1 cellular context compared by ENCODE assay signal in the genomic region with DNA sequence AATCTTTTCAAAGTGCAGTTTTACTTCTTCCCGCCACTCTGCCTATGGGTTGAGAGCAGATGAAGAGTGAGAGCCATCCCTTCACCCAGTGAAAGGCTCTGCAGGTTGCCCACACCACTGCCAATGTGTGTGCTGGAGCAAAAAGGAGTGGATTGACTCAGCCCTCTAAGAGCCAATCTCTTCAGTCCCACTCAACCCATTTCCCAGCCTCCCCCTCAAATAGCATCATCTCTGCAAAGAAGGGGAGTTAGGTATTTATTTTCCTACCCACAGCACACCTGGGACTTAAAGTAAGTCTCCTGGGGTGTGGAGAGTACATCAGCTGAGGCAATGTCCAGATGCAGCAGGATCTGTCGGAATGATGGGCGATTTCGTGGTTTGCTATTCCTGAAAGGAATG.
TF ChIP-seq lines count a peak whose summit lies in the region.

No MANE protein-coding gene starts in this region.

TF ChIP-seq in GM12878, 131 proteins besides CTCF, POLR2A, EP300 and RAD21 (continued from another document):
- TF ChIP-seq, protein P1, sequence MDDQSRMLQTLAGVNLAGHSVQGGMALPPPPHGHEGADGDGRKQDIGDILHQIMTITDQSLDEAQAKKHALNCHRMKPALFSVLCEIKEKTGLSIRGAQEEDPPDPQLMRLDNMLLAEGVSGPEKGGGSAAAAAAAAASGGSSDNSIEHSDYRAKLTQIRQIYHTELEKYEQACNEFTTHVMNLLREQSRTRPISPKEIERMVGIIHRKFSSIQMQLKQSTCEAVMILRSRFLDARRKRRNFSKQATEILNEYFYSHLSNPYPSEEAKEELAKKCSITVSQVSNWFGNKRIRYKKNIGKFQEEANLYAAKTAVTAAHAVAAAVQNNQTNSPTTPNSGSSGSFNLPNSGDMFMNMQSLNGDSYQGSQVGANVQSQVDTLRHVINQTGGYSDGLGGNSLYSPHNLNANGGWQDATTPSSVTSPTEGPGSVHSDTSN (IDR thresholded peaks at IDR 0.05; ENCODE audit: insufficient replicate concordance, low read depth, low read length), result no peak
- no peak for TF ChIP-seq SRF (IDR thresholded peaks at IDR 0.05; ENCODE audit: low read depth in 2 of 2, low read length in 2 of 2)
- TF ChIP-seq NBN (IDR thresholded peaks at IDR 0.05), result no peak
- TF ChIP-seq, protein P2, sequence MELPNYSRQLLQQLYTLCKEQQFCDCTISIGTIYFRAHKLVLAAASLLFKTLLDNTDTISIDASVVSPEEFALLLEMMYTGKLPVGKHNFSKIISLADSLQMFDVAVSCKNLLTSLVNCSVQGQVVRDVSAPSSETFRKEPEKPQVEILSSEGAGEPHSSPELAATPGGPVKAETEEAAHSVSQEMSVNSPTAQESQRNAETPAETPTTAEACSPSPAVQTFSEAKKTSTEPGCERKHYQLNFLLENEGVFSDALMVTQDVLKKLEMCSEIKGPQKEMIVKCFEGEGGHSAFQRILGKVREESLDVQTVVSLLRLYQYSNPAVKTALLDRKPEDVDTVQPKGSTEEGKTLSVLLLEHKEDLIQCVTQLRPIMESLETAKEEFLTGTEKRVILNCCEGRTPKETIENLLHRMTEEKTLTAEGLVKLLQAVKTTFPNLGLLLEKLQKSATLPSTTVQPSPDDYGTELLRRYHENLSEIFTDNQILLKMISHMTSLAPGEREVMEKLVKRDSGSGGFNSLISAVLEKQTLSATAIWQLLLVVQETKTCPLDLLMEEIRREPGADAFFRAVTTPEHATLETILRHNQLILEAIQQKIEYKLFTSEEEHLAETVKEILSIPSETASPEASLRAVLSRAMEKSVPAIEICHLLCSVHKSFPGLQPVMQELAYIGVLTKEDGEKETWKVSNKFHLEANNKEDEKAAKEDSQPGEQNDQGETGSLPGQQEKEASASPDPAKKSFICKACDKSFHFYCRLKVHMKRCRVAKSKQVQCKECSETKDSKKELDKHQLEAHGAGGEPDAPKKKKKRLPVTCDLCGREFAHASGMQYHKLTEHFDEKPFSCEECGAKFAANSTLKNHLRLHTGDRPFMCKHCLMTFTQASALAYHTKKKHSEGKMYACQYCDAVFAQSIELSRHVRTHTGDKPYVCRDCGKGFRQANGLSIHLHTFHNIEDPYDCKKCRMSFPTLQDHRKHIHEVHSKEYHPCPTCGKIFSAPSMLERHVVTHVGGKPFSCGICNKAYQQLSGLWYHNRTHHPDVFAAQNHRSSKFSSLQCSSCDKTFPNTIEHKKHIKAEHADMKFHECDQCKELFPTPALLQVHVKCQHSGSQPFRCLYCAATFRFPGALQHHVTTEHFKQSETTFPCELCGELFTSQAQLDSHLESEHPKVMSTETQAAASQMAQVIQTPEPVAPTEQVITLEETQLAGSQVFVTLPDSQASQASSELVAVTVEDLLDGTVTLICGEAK (IDR thresholded peaks at IDR 0.05; ENCODE audit: borderline replicate concordance), result no peak
- TF ChIP-seq ZNF384 (IDR thresholded peaks at IDR 0.05; ENCODE audit: borderline replicate concordance, low read depth, low read length), result no peak
- no peak for TF ChIP-seq SREBF1 (IDR thresholded peaks at IDR 0.05; ENCODE audit: low read length)
- TF ChIP-seq, protein P3, sequence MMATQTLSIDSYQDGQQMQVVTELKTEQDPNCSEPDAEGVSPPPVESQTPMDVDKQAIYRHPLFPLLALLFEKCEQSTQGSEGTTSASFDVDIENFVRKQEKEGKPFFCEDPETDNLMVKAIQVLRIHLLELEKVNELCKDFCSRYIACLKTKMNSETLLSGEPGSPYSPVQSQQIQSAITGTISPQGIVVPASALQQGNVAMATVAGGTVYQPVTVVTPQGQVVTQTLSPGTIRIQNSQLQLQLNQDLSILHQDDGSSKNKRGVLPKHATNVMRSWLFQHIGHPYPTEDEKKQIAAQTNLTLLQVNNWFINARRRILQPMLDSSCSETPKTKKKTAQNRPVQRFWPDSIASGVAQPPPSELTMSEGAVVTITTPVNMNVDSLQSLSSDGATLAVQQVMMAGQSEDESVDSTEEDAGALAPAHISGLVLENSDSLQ (IDR thresholded peaks at IDR 0.05), result no peak
- TF ChIP-seq, protein P4, sequence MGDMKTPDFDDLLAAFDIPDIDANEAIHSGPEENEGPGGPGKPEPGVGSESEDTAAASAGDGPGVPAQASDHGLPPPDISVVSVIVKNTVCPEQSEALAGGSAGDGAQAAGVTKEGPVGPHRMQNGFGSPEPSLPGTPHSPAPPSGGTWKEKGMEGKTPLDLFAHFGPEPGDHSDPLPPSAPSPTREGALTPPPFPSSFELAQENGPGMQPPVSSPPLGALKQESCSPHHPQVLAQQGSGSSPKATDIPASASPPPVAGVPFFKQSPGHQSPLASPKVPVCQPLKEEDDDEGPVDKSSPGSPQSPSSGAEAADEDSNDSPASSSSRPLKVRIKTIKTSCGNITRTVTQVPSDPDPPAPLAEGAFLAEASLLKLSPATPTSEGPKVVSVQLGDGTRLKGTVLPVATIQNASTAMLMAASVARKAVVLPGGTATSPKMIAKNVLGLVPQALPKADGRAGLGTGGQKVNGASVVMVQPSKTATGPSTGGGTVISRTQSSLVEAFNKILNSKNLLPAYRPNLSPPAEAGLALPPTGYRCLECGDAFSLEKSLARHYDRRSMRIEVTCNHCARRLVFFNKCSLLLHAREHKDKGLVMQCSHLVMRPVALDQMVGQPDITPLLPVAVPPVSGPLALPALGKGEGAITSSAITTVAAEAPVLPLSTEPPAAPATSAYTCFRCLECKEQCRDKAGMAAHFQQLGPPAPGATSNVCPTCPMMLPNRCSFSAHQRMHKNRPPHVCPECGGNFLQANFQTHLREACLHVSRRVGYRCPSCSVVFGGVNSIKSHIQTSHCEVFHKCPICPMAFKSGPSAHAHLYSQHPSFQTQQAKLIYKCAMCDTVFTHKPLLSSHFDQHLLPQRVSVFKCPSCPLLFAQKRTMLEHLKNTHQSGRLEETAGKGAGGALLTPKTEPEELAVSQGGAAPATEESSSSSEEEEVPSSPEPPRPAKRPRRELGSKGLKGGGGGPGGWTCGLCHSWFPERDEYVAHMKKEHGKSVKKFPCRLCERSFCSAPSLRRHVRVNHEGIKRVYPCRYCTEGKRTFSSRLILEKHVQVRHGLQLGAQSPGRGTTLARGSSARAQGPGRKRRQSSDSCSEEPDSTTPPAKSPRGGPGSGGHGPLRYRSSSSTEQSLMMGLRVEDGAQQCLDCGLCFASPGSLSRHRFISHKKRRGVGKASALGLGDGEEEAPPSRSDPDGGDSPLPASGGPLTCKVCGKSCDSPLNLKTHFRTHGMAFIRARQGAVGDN (IDR thresholded peaks at IDR 0.05), result no peak
- no peak for TF ChIP-seq DPF2 (IDR thresholded peaks at IDR 0.05)
- TF ChIP-seq ZNF207 (IDR thresholded peaks at IDR 0.05; ENCODE audit: borderline replicate concordance), result no peak
- TF ChIP-seq HCFC1 (IDR thresholded peaks at IDR 0.05; ENCODE audit: low read length), result no peak
- no peak for TF ChIP-seq TBL1XR1 (IDR thresholded peaks at IDR 0.05; ENCODE audit: low read depth, low read length)
- TF ChIP-seq, protein P5, sequence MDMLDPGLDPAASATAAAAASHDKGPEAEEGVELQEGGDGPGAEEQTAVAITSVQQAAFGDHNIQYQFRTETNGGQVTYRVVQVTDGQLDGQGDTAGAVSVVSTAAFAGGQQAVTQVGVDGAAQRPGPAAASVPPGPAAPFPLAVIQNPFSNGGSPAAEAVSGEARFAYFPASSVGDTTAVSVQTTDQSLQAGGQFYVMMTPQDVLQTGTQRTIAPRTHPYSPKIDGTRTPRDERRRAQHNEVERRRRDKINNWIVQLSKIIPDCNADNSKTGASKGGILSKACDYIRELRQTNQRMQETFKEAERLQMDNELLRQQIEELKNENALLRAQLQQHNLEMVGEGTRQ (IDR thresholded peaks at IDR 0.05; ENCODE audit: borderline replicate concordance, low read depth, low read length), result no peak
- TF ChIP-seq MEF2A (IDR thresholded peaks at IDR 0.05; ENCODE audit: insufficient read depth, low read depth, low read length), result no peak
- TF ChIP-seq, protein P6, sequence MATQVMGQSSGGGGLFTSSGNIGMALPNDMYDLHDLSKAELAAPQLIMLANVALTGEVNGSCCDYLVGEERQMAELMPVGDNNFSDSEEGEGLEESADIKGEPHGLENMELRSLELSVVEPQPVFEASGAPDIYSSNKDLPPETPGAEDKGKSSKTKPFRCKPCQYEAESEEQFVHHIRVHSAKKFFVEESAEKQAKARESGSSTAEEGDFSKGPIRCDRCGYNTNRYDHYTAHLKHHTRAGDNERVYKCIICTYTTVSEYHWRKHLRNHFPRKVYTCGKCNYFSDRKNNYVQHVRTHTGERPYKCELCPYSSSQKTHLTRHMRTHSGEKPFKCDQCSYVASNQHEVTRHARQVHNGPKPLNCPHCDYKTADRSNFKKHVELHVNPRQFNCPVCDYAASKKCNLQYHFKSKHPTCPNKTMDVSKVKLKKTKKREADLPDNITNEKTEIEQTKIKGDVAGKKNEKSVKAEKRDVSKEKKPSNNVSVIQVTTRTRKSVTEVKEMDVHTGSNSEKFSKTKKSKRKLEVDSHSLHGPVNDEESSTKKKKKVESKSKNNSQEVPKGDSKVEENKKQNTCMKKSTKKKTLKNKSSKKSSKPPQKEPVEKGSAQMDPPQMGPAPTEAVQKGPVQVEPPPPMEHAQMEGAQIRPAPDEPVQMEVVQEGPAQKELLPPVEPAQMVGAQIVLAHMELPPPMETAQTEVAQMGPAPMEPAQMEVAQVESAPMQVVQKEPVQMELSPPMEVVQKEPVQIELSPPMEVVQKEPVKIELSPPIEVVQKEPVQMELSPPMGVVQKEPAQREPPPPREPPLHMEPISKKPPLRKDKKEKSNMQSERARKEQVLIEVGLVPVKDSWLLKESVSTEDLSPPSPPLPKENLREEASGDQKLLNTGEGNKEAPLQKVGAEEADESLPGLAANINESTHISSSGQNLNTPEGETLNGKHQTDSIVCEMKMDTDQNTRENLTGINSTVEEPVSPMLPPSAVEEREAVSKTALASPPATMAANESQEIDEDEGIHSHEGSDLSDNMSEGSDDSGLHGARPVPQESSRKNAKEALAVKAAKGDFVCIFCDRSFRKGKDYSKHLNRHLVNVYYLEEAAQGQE (IDR thresholded peaks at IDR 0.05; ENCODE audit: low read depth, low read length), result no peak
- TF ChIP-seq SP1 (IDR thresholded peaks at IDR 0.05; ENCODE audit: low read depth, low read length), result no peak
- no peak for TF ChIP-seq FOXK2 (IDR thresholded peaks at IDR 0.05)
- TF ChIP-seq SUPT20H (IDR thresholded peaks at IDR 0.05; ENCODE audit: borderline replicate concordance, control insufficient read depth, low read depth, low read length), result no peak
- no peak for TF ChIP-seq YY1 (IDR thresholded peaks at IDR 0.05; ENCODE audit: low read depth, low read length)
- TF ChIP-seq PAX8 (IDR thresholded peaks at IDR 0.05), result no peak
